In genomic region chr2:191501390-191502168, GRCh38 we compare ENCODE assay signal across 8 cellular contexts.
DNase-seq lines count a peak whose midpoint lies in the region; FAIRE-seq and TF ChIP-seq lines count a peak whose summit lies in the region.

No MANE protein-coding gene starts in this region.

- TF ChIP-seq EP300 in tibial nerve (IDR thresholded peaks at IDR 0.05) = no peak

- no peaks in the 10 kb centered on the region for H3K27me3 ChIP-seq in ascending aorta
- H3K27me3 ChIP-seq in keratinocyte (ENCODE audit: control insufficient read depth, extremely low read depth, insufficient read depth, low read length) = no peaks in the 10 kb centered on the region
- no peaks in the 10 kb centered on the region for H3K27me3 ChIP-seq in tibial nerve
- H3K27me3 ChIP-seq in CD4-positive, alpha-beta memory T cell (ENCODE audit: insufficient read depth, low read length) = no peaks in the 10 kb centered on the region

- H3K36me3 Mint-ChIP-seq in activated T-helper 1 cell treated with anti-CD3 and anti-CD28 coated beads, Interleukin-12 subunit alpha, Interleukin-12 subunit beta, Interleukin-2, Interleukin-4 antibody, amounts not matched to agents 30 ng/mL and 10 ng/mL and 1 ng/mL, durations not matched to agents 14 hours and 24 hours and 36 hours (ENCODE audit: low read depth) = no peaks in the 10 kb centered on the region
- H3K36me3 Mint-ChIP-seq in activated naive CD4-positive, alpha-beta T cell treated with anti-CD3 and anti-CD28 coated beads for 36 hours (ENCODE audit: low read depth) = no peaks in the 10 kb centered on the region
- H3K36me3 Mint-ChIP-seq in CD4-positive, alpha-beta memory T cell = no peaks in the 10 kb centered on the region

- H3K27ac Mint-ChIP-seq in activated T-helper 1 cell treated with anti-CD3 and anti-CD28 coated beads, Interleukin-12 subunit alpha, Interleukin-12 subunit beta, Interleukin-2, Interleukin-4 antibody, amounts not matched to agents 30 ng/mL and 10 ng/mL and 1 ng/mL, durations not matched to agents 14 hours and 24 hours and 36 hours = no peak overlapping the region
- H3K27ac Mint-ChIP-seq in activated naive CD4-positive, alpha-beta T cell treated with anti-CD3 and anti-CD28 coated beads for 36 hours = no peak overlapping the region
- no peak overlapping the region for H3K27ac Mint-ChIP-seq in CD4-positive, alpha-beta memory T cell

- H3K36me3 ChIP-seq in ascending aorta = no peaks in the 10 kb centered on the region
- no peaks in the 10 kb centered on the region for H3K36me3 ChIP-seq in keratinocyte (ENCODE audit: control insufficient read depth in 2 of 2, extremely low read depth in 1 of 2, insufficient read depth in 2 of 2, low read length in 2 of 2)
- no peaks in the 10 kb centered on the region for H3K36me3 ChIP-seq in tibial nerve
- no peaks in the 10 kb centered on the region for H3K36me3 ChIP-seq in CD4-positive, alpha-beta memory T cell (ENCODE audit: insufficient read depth, low read length)

- DNase-seq in NCI-H1694 (lab: John Stamatoyannopoulos, UW) (peak; percentile 32), NCI-H1694 treated with DMSO at 0.1 percent for 48 hours (lab: John Stamatoyannopoulos, UW) (no peak), ascending aorta (ENCODE audit: low spot score in 2 of 2) (no peak), keratinocyte (ENCODE audit: low read depth, low spot score) (no peak), tibial nerve (ENCODE audit: low spot score in 2 of 2) (no peak)
- no peak for DNase-seq in activated T-helper 1 cell treated with anti-CD3 and anti-CD28 coated beads, Interleukin-12 subunit alpha, Interleukin-12 subunit beta, Interleukin-2, Interleukin-4 antibody, amounts not matched to agents 30 ng/mL and 10 ng/mL and 1 ng/mL, durations not matched to agents 14 hours and 24 hours and 36 hours (ENCODE audit: low spot score)
- DNase-seq in activated naive CD4-positive, alpha-beta T cell treated with anti-CD3 and anti-CD28 coated beads for 36 hours = no peak
- no peak for DNase-seq in CD4-positive, alpha-beta memory T cell

- intact Hi-C loops in ascending aorta (cut with DNase I) = loop anchor here (1.0 to 5.0 kb wide), 4 partner anchors 199 to 336 kb away; partner anchors contain the start of gene MYO1B
- intact Hi-C loops in activated T-helper 1 cell treated with anti-CD3 and anti-CD28 coated beads, Interleukin-12 subunit alpha, Interleukin-12 subunit beta, Interleukin-2, Interleukin-4 antibody, amounts not matched to agents 30 ng/mL and 10 ng/mL and 1 ng/mL, durations not matched to agents 14 hours and 24 hours and 36 hours (cut with micrococcal nuclease) = loop anchor here (1.0 kb wide), 1 partner anchor 336 kb away; no protein-coding TSS in a partner anchor
- intact Hi-C loops in activated naive CD4-positive, alpha-beta T cell treated with anti-CD3 and anti-CD28 coated beads for 36 hours (cut with micrococcal nuclease) = loop anchor here (1.0 to 2.0 kb wide), 3 partner anchors 257 to 336 kb away; partner anchors contain the start of gene MYO1B
- intact Hi-C loops in CD4-positive, alpha-beta memory T cell (cut with micrococcal nuclease) = no loop called here

- WGBS in tibial nerve, 2 donors = 43 to 45% methylated on average over 5 of the region's 5 CpGs

- no peaks in the 10 kb centered on the region for H3K27me3 Mint-ChIP-seq in activated T-helper 1 cell treated with anti-CD3 and anti-CD28 coated beads, Interleukin-12 subunit alpha, Interleukin-12 subunit beta, Interleukin-2, Interleukin-4 antibody, amounts not matched to agents 30 ng/mL and 10 ng/mL and 1 ng/mL, durations not matched to agents 14 hours and 24 hours and 36 hours (ENCODE audit: insufficient read depth)
- peaks cover 3% of the 10 kb centered on the region for H3K27me3 Mint-ChIP-seq in activated naive CD4-positive, alpha-beta T cell treated with anti-CD3 and anti-CD28 coated beads for 36 hours (ENCODE audit: low read depth)
- H3K27me3 Mint-ChIP-seq in CD4-positive, alpha-beta memory T cell = peaks cover 8 to 9% of the 10 kb centered on the region in 2 donors

- H3K4me1 ChIP-seq in ascending aorta (peaks cover 0 to 15% of the 10 kb centered on the region in 2 donors), keratinocyte (ENCODE audit: control insufficient read depth, extremely low read depth, insufficient read depth, low read length) (peaks cover 11% of the 10 kb centered on the region), tibial nerve (peaks cover 0 to 16% (median 0%) of the 10 kb centered on the region in 4 donors)
- H3K4me1 ChIP-seq in CD4-positive, alpha-beta memory T cell (ENCODE audit: insufficient read depth, low read length) = no peaks in the 10 kb centered on the region

- H3K27ac ChIP-seq in ascending aorta (peak overlapping the region; percentile 3 to 36), keratinocyte (ENCODE audit: control insufficient read depth, insufficient read depth, low read length) (no peak overlapping the region), tibial nerve (peak overlapping the region in 2 of 4 donors; percentile 22 to 51)
- H3K27ac ChIP-seq in CD4-positive, alpha-beta memory T cell (ENCODE audit: low read depth, low read length) = no peak overlapping the region

- no peaks in the 10 kb centered on the region for H4K20me1 ChIP-seq in keratinocyte (ENCODE audit: control insufficient read depth, extremely low read depth, insufficient read depth, low read length)

- FAIRE-seq in keratinocyte (lab: Jason Lieb, UNC) = peak; percentile 57

- H3K4me2 ChIP-seq in keratinocyte (ENCODE audit: control insufficient read depth, extremely low read depth, insufficient read depth, low read depth, low read length) = peak overlapping the region; percentile 34

- CTCF ChIA-PET in activated naive CD4-positive, alpha-beta T cell treated with anti-CD3 and anti-CD28 coated beads for 36 hours (lab: Charles Lee) = interaction anchor here (0.5 to 2.9 kb wide), 20 partner anchors 8 to 658 kb away, joined by 3 to 18 read pairs (median 4); no protein-coding TSS in a partner anchor
- CTCF ChIA-PET in CD4-positive, alpha-beta memory T cell (lab: Charles Lee; ENCODE audit: partially characterized antibody) = interaction anchor here (1.5 to 1.9 kb wide), 3 partner anchors 335 to 449 kb away, joined by 3 to 5 read pairs (median 5); no protein-coding TSS in a partner anchor

- POLR2A ChIA-PET in CD4-positive, alpha-beta memory T cell (lab: Charles Lee; ENCODE audit: partially characterized antibody) = no interaction called here

- peak; percentile 57 to 75 (median 66) for TF ChIP-seq CTCF in ascending aorta (IDR thresholded peaks at IDR 0.05)
- TF ChIP-seq CTCF in keratinocyte (optimal IDR thresholded peaks at IDR 0.05 in 1 of 3, IDR thresholded peaks at IDR 0.05 in 1 of 3, conservative IDR thresholded peaks at IDR 0.05 in 1 of 3; ENCODE audit: extremely low read depth in 1 of 3, insufficient read depth in 2 of 3, low read length in 3 of 3) = peak in 2 of 3 experiments; percentile 39 to 46
- TF ChIP-seq CTCF in tibial nerve (IDR thresholded peaks at IDR 0.05) = peak; percentile 38 to 72 (median 57)

- H3K4me1 Mint-ChIP-seq in activated T-helper 1 cell treated with anti-CD3 and anti-CD28 coated beads, Interleukin-12 subunit alpha, Interleukin-12 subunit beta, Interleukin-2, Interleukin-4 antibody, amounts not matched to agents 30 ng/mL and 10 ng/mL and 1 ng/mL, durations not matched to agents 14 hours and 24 hours and 36 hours (ENCODE audit: low read depth) = no peaks in the 10 kb centered on the region
- no peaks in the 10 kb centered on the region for H3K4me1 Mint-ChIP-seq in activated naive CD4-positive, alpha-beta T cell treated with anti-CD3 and anti-CD28 coated beads for 36 hours (ENCODE audit: low read depth)
- H3K4me1 Mint-ChIP-seq in CD4-positive, alpha-beta memory T cell = no peaks in the 10 kb centered on the region

- peak overlapping the region; percentile 60 for H2AFZ ChIP-seq in keratinocyte (ENCODE audit: control insufficient read depth, low read length)

- H3K4me3 Mint-ChIP-seq in activated T-helper 1 cell treated with anti-CD3 and anti-CD28 coated beads, Interleukin-12 subunit alpha, Interleukin-12 subunit beta, Interleukin-2, Interleukin-4 antibody, amounts not matched to agents 30 ng/mL and 10 ng/mL and 1 ng/mL, durations not matched to agents 14 hours and 24 hours and 36 hours = no peak overlapping the region
- no peak overlapping the region for H3K4me3 Mint-ChIP-seq in activated naive CD4-positive, alpha-beta T cell treated with anti-CD3 and anti-CD28 coated beads for 36 hours
- H3K4me3 Mint-ChIP-seq in CD4-positive, alpha-beta memory T cell = no peak overlapping the region

- dilution Hi-C loops in keratinocyte (cut with MboI; ENCODE audit: extremely low pct_ligation_motif_present, low sequenced_read_pairs) = no loop called here

- H3K9ac ChIP-seq in keratinocyte (ENCODE audit: control insufficient read depth, extremely low read depth, insufficient read depth, low read length) = no peak overlapping the region

- no peaks in the 10 kb centered on the region for H3K9me3 Mint-ChIP-seq in activated T-helper 1 cell treated with anti-CD3 and anti-CD28 coated beads, Interleukin-12 subunit alpha, Interleukin-12 subunit beta, Interleukin-2, Interleukin-4 antibody, amounts not matched to agents 30 ng/mL and 10 ng/mL and 1 ng/mL, durations not matched to agents 14 hours and 24 hours and 36 hours
- no peaks in the 10 kb centered on the region for H3K9me3 Mint-ChIP-seq in activated naive CD4-positive, alpha-beta T cell treated with anti-CD3 and anti-CD28 coated beads for 36 hours
- H3K9me3 Mint-ChIP-seq in CD4-positive, alpha-beta memory T cell = no peaks in the 10 kb centered on the region

- no peaks in the 10 kb centered on the region for H3K9me3 ChIP-seq in ascending aorta
- H3K9me3 ChIP-seq in keratinocyte (ENCODE audit: control insufficient read depth, low read depth, low read length) = no peaks in the 10 kb centered on the region
- no peaks in the 10 kb centered on the region for H3K9me3 ChIP-seq in tibial nerve
- H3K9me3 ChIP-seq in CD4-positive, alpha-beta memory T cell (ENCODE audit: control insufficient read depth in 1 of 2, low read length in 2 of 2) = no peaks in the 10 kb centered on the region

- no peaks in the 10 kb centered on the region for H3K79me2 ChIP-seq in keratinocyte (ENCODE audit: control insufficient read depth, insufficient read depth, low read length)

- H3K4me3 ChIP-seq in ascending aorta (no peak overlapping the region), keratinocyte (ENCODE audit: control insufficient read depth in 2 of 3, extremely low read depth in 1 of 3, insufficient read depth in 2 of 3, low read depth in 1 of 3, low read length in 3 of 3) (no peak overlapping the region), tibial nerve (no peak overlapping the region)
- no peak overlapping the region for H3K4me3 ChIP-seq in CD4-positive, alpha-beta memory T cell (ENCODE audit: low read length in 2 of 2)

- no peaks in the 10 kb centered on the region for H3K9me1 ChIP-seq in keratinocyte (ENCODE audit: control insufficient read depth, extremely low read depth, insufficient read depth, low read length)

- no peak for TF ChIP-seq POLR2A in tibial nerve (IDR thresholded peaks at IDR 0.05)

Comparison
In these comparisons a context has a peak if more than half of its experiments do, and no peak if none do; other contexts are left out.
1. H3K27ac ChIP-seq: peak in ascending aorta (2 of 2); none in keratinocyte (single experiment) and CD4-positive, alpha-beta memory T cell (single experiment).
2. Peak in every context shown above with its lines, with median percentiles within 50 percentile points of each other: CTCF ChIP-seq.